ENCODE assay signal across 18 cellular contexts in genomic region chr4:159860945-159861344, GRCh38.
DNase-seq lines count a peak whose midpoint lies in the region; ATAC-seq and TF ChIP-seq lines count a peak whose summit lies in the region.
"Had no signal": no experiment of that assay in that cellular context is flagged by ENCODE, and none has a peak within 500 bp of the region (broad histone marks: within the 10 kb centered on the region; RNA-seq: fewer than 3 reads in every experiment).

No MANE protein-coding gene starts in this region.

- TF ChIP-seq CTCF in body of pancreas (IDR thresholded peaks at IDR 0.05): no peak

- peak; percentile 82 for DNase-seq in DMS 273 (lab: John Stamatoyannopoulos, UW; ENCODE audit: unreplicated experiment)
- no peak for DNase-seq in DMS 273 treated with DMSO at 0.1 percent for 48 hours (lab: John Stamatoyannopoulos, UW)
- peak; percentile 20 for DNase-seq in brain pericyte (ENCODE audit: low read depth, low spot score)
- DNase-seq in left lobe of liver (ENCODE audit: low spot score): peak; percentile 46
- DNase-seq in sciatic nerve (ENCODE audit: low spot score): no peak
- DNase-seq in body of pancreas: no peak
- DNase-seq in HT-29 (ENCODE audit: low spot score): no peak
- DNase-seq: AML-193; Caco-2; Calu3; CD4-positive, alpha-beta T cell; CD8-positive, alpha-beta T cell; DMS79 treated with DMSO at 0.1 percent for 48 hours; GF-D8 had no signal

- H3K27me3 ChIP-seq in body of pancreas: no peaks in the 10 kb centered on the region
- H3K27me3 ChIP-seq: BLaER1 treated with 17β-estradiol and CSF1 and Interleukin-3, amounts not matched to agents 10 nM and 100 nM had no signal

- peak; percentile 89 for ATAC-seq in left lobe of liver
- ATAC-seq in sciatic nerve: peak; percentile 61
- no peak for ATAC-seq in body of pancreas
- ATAC-seq: A549; CD8-positive, alpha-beta T cell had no signal

- TF ChIP-seq POLR2A in body of pancreas (IDR thresholded peaks at IDR 0.05): no peak

- no peak overlapping the region for H3K4me3 ChIP-seq in body of pancreas
- H3K4me3 ChIP-seq: A549; BLaER1 treated with 17β-estradiol and CSF1 and Interleukin-3, amounts not matched to agents 10 nM and 100 nM had no signal

- no peaks in the 10 kb centered on the region for H3K36me3 ChIP-seq in body of pancreas (replicated peaks in 1 of 2; ENCODE audit: insufficient read depth in 1 of 2, low read depth in 2 of 2)
- H3K36me3 ChIP-seq: BLaER1 treated with 17β-estradiol and CSF1 and Interleukin-3, amounts not matched to agents 10 nM and 100 nM had no signal

- no peaks in the 10 kb centered on the region for H3K4me1 ChIP-seq in body of pancreas
- H3K4me1 ChIP-seq: A549; BLaER1 treated with 17β-estradiol and CSF1 and Interleukin-3, amounts not matched to agents 10 nM and 100 nM; Caco-2 had no signal

- no peak overlapping the region for H3K27ac ChIP-seq in body of pancreas
- H3K27ac ChIP-seq: 22Rv1; A549; BLaER1 treated with 17β-estradiol and CSF1 and Interleukin-3, amounts not matched to agents 10 nM and 100 nM; C4-2B had no signal

- no peaks in the 10 kb centered on the region for H3K9me3 ChIP-seq in body of pancreas
- H3K9me3 ChIP-seq: A549; BLaER1 treated with 17β-estradiol and CSF1 and Interleukin-3, amounts not matched to agents 10 nM and 100 nM; Caco-2 had no signal

- intact Hi-C loops in sciatic nerve (cut with DNase I): no loop called here
- intact Hi-C loops in body of pancreas (cut with DNase I): no loop called here

- WGBS in body of pancreas, 2 donors: 92% methylated on average over 3 of the region's 3 CpGs

Comparison
In these comparisons a context has a peak if more than half of its experiments do, and no peak if none do; other contexts are left out.
1. DNase-seq: peak in DMS 273 (single experiment), brain pericyte (single experiment) and left lobe of liver (single experiment); none in DMS 273 treated with DMSO at 0.1 percent for 48 hours (single experiment), sciatic nerve (single experiment), body of pancreas (0 of 4) and HT-29 (single experiment).